22 cellular contexts compared by ENCODE assay signal in the genomic region with DNA sequence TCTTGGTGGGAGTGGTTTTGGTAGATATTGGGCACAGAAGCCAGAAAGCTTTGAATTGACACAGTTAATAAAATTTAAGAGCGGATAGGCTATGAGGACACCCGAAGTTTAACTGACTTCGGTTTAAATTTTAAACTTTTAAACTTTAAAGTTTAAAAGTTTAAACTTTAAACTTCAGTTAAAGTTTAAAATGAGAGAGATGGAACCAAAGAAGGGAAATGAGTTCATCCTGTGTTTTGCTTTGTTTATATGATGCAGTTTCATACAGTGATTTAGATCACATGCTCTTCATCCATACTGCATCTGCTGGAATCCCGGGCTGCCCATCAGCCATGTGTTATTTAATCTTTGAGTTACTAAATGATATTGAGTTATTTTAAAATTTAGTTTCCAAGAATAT. TPM values are rescaled to one million over a fixed set of nuclear protein-coding genes. Genes with fewer than 3 reads are reported as not detected.
DNase-seq lines count a peak whose midpoint lies in the region; ATAC-seq, FAIRE-seq and TF ChIP-seq lines count a peak whose summit lies in the region.
"Had no signal": no experiment of that assay in that cellular context is flagged by ENCODE, and none has a peak within 500 bp of the region (broad histone marks: within the 10 kb centered on the region; RNA-seq: fewer than 3 reads in every experiment).

No MANE protein-coding gene starts in this region.

- no peak for DNase-seq in GM19239 (ENCODE audit: insufficient read length, low spot score)
- DNase-seq in kidney = no peak
- DNase-seq in epidermal melanocyte (ENCODE audit: insufficient read length, low spot score) = no peak
- no peak for DNase-seq in GM19240 (ENCODE audit: insufficient read length, low spot score)
- DNase-seq in activated CD8-positive, alpha-beta memory T cell treated with anti-CD3 and anti-CD28 coated beads, Interleukin-2, amount 50 U/mL, for 4 hours = no peak
- DNase-seq: Caco-2; CD4-positive, CD25-positive, alpha-beta regulatory T cell; CD8-positive, alpha-beta T cell; DMS153; DND-41; GOT3 had no signal

- H3K36me3 ChIP-seq in kidney (ENCODE audit: control insufficient read depth in 1 of 2, insufficient read depth in 2 of 2, low read length in 2 of 2) = no peaks in the 10 kb centered on the region
- H3K36me3 ChIP-seq: BLaER1, HAP-1 had no signal

- FAIRE-seq in GM19239 (lab: Jason Lieb, UNC) (peak; percentile 4), kidney (lab: Jason Lieb, UNC) (peak; percentile 84)
- FAIRE-seq: A204.1, G401.6, GM12892, H54 had no signal

- intact Hi-C loops in kidney (cut with DNase I) = no loop called here

- no peaks in the 10 kb centered on the region for H3K4me1 ChIP-seq in kidney (ENCODE audit: control insufficient read depth in 1 of 2, insufficient read depth in 1 of 2, low read depth in 1 of 2, low read length in 2 of 2)
- H3K4me1 ChIP-seq: Caco-2 had no signal

- peak overlapping the region; percentile 56 to 76 (median 73) for H3K27ac Mint-ChIP-seq in nephron
- H3K27ac Mint-ChIP-seq in stimulated activated memory B cell treated with anti-CD40 and anti-IgM and Interleukin-4, amounts not matched to agents 10 μg/mL and 1 μg/mL and 100 μg/mL, for 72 hours = peak overlapping the region; percentile 63
- H3K27ac Mint-ChIP-seq: B cell; CD4-positive, CD25-positive, alpha-beta regulatory T cell; CD8-positive, alpha-beta T cell had no signal

- TF ChIP-seq CTCF in kidney (IDR thresholded peaks at IDR 0.05; ENCODE audit: borderline replicate concordance, extremely low read depth, insufficient read depth) = no peak
- TF ChIP-seq CTCF in nephron (IDR thresholded peaks at IDR 0.05; ENCODE audit: unreplicated experiment in 3 of 3) = no peak

- no peaks in the 10 kb centered on the region for H3K9me3 Mint-ChIP-seq in nephron
- H3K9me3 Mint-ChIP-seq in stimulated activated memory B cell treated with anti-CD40 and anti-IgM and Interleukin-4, amounts not matched to agents 10 μg/mL and 1 μg/mL and 100 μg/mL, for 72 hours = no peaks in the 10 kb centered on the region
- H3K9me3 Mint-ChIP-seq: CD8-positive, alpha-beta T cell had no signal

- H3K4me1 Mint-ChIP-seq in nephron = no peaks in the 10 kb centered on the region
- H3K4me1 Mint-ChIP-seq in stimulated activated memory B cell treated with anti-CD40 and anti-IgM and Interleukin-4, amounts not matched to agents 10 μg/mL and 1 μg/mL and 100 μg/mL, for 72 hours = peaks cover 57% of the 10 kb centered on the region

- H3K9me3 ChIP-seq in kidney (ENCODE audit: control insufficient read depth in 1 of 2, low read length in 2 of 2) = no peaks in the 10 kb centered on the region
- H3K9me3 ChIP-seq: Caco-2, HAP-1 had no signal

- H3K9ac ChIP-seq in kidney (ENCODE audit: low read length in 2 of 2) = no peak overlapping the region
- H3K9ac ChIP-seq: BLaER1 had no signal

- no peaks in the 10 kb centered on the region for H3K27me3 Mint-ChIP-seq in nephron (ENCODE audit: low read depth)
- H3K27me3 Mint-ChIP-seq in stimulated activated memory B cell treated with anti-CD40 and anti-IgM and Interleukin-4, amounts not matched to agents 10 μg/mL and 1 μg/mL and 100 μg/mL, for 72 hours = no peaks in the 10 kb centered on the region
- H3K27me3 Mint-ChIP-seq: B cell; CD4-positive, CD25-positive, alpha-beta regulatory T cell had no signal

- H3K36me3 Mint-ChIP-seq in nephron (ENCODE audit: low read depth) = no peaks in the 10 kb centered on the region
- H3K36me3 Mint-ChIP-seq in stimulated activated memory B cell treated with anti-CD40 and anti-IgM and Interleukin-4, amounts not matched to agents 10 μg/mL and 1 μg/mL and 100 μg/mL, for 72 hours = no peaks in the 10 kb centered on the region
- H3K36me3 Mint-ChIP-seq: CD4-positive, CD25-positive, alpha-beta regulatory T cell; CD8-positive, alpha-beta T cell had no signal

- H3K4me3 ChIP-seq in kidney (ENCODE audit: low read length in 2 of 2) = no peak overlapping the region
- H3K4me3 ChIP-seq: BLaER1, HAP-1 had no signal

- peak overlapping the region in 1 of 2 donors; percentile 27 for H3K27ac ChIP-seq in kidney (ENCODE audit: low read depth in 2 of 2, low read length in 2 of 2)
- H3K27ac ChIP-seq: 22Rv1, BLaER1, C4-2B had no signal

- ATAC-seq in stimulated activated memory B cell treated with anti-CD40 and anti-IgM and Interleukin-4, amounts not matched to agents 10 μg/mL and 1 μg/mL and 100 μg/mL, for 72 hours = no peak
- ATAC-seq: CD8-positive, alpha-beta T cell had no signal

- H3K4me3 Mint-ChIP-seq in nephron = no peak overlapping the region
- H3K4me3 Mint-ChIP-seq in stimulated activated memory B cell treated with anti-CD40 and anti-IgM and Interleukin-4, amounts not matched to agents 10 μg/mL and 1 μg/mL and 100 μg/mL, for 72 hours = no peak overlapping the region
- H3K4me3 Mint-ChIP-seq: B cell; CD4-positive, CD25-positive, alpha-beta regulatory T cell; CD8-positive, alpha-beta T cell had no signal

RNA-seq across cellular contexts. Expression of a gene that starts 27.2 kb away (rescaled TPM):
- 110 TPM for total RNA-seq in kidney
- 8.6 TPM for polyA plus RNA-seq in kidney (ENCODE audit: insufficient read depth, low read depth, low replicate concordance)
